In genomic region chr2:144333144-144333555, GRCh38 we compare ENCODE assay signal across 8 cellular contexts.
A peak's percentile ranks its signal among the peaks of the same experiment; 100 is the strongest.
DNase-seq lines count a peak whose midpoint lies in the region; ATAC-seq and TF ChIP-seq lines count a peak whose summit lies in the region.

No MANE protein-coding gene starts in this region.

- H3K36me3 ChIP-seq in left ventricle myocardium inferior (no peaks in the 10 kb centered on the region), upper lobe of right lung (no peaks in the 10 kb centered on the region)

- POLR2A ChIA-PET in MCF 10A (lab: Yijun Ruan, JAX) = interaction anchor here (0.7 to 3.0 kb wide), 7 partner anchors 13 to 357 kb away, joined by 3 to 12 read pairs (median 3); no protein-coding TSS in a partner anchor

- BruUV-seq in MCF 10A (replicated peaks; lab: Mats Ljungman, UMichigan) = no TSS peak

- H3K9me3 ChIP-seq in left ventricle myocardium inferior (replicated peaks) = no peaks in the 10 kb centered on the region
- no peaks in the 10 kb centered on the region for H3K9me3 ChIP-seq in upper lobe of right lung

- H3K4me3 ChIP-seq in left ventricle myocardium inferior (peak overlapping the region; percentile 85), upper lobe of right lung (peak overlapping the region; percentile 60)

- H3K4me1 ChIP-seq in left ventricle myocardium inferior (peaks cover 39% of the 10 kb centered on the region), upper lobe of right lung (peaks cover 14% of the 10 kb centered on the region)

- intact Hi-C loops in left ventricle myocardium inferior (cut with micrococcal nuclease) (no loop called here), cardiac septum (cut with DNase I) (loop anchor here (2.0 to 5.0 kb wide), 3 partner anchors 59 to 664 kb away; no protein-coding TSS in a partner anchor), MCF 10A (cut with micrococcal nuclease) (loop anchor here (2.0 to 10.0 kb wide), 3 partner anchors 79 to 562 kb away; no protein-coding TSS in a partner anchor), upper lobe of right lung (cut with DNase I) (no loop called here)

- H3K27me3 Mint-ChIP-seq in MCF 10A (ENCODE audit: insufficient read depth, unreplicated experiment) = no peaks in the 10 kb centered on the region

- H3K27ac Mint-ChIP-seq in MCF 10A (ENCODE audit: low read depth, unreplicated experiment) = peak overlapping the region; percentile 74

- no peaks in the 10 kb centered on the region for H3K27me3 ChIP-seq in left ventricle myocardium inferior (ENCODE audit: low read depth)
- H3K27me3 ChIP-seq in upper lobe of right lung = no peaks in the 10 kb centered on the region

- no peak for ATAC-seq in upper lobe of right lung

- H3K27ac ChIP-seq in left ventricle myocardium inferior (replicated peaks) = peak overlapping the region; percentile 93
- peak overlapping the region; percentile 82 for H3K27ac ChIP-seq in upper lobe of right lung

- no peak for TF ChIP-seq CTCF in left ventricle myocardium inferior (IDR thresholded peaks at IDR 0.05; ENCODE audit: borderline replicate concordance)
- no peak for TF ChIP-seq CTCF in MCF 10A (IDR thresholded peaks at IDR 0.05; ENCODE audit: unreplicated experiment)
- TF ChIP-seq CTCF in upper lobe of right lung (IDR thresholded peaks at IDR 0.05) = no peak

- peaks cover 5% of the 10 kb centered on the region for H3K4me1 Mint-ChIP-seq in MCF 10A (ENCODE audit: insufficient read depth, unreplicated experiment)

- CTCF ChIA-PET in MCF 10A (lab: Yijun Ruan, JAX) = interaction anchor here (0.5 to 0.7 kb wide), 2 partner anchors 725 to 1177 kb away, joined by 3 read pairs; no protein-coding TSS in a partner anchor

- peak overlapping the region; percentile 76 for H3K4me3 Mint-ChIP-seq in MCF 10A (ENCODE audit: unreplicated experiment)

- no peaks in the 10 kb centered on the region for H3K36me3 Mint-ChIP-seq in MCF 10A (ENCODE audit: insufficient read depth, unreplicated experiment)

- H3K9me3 Mint-ChIP-seq in MCF 10A (ENCODE audit: unreplicated experiment) = no peaks in the 10 kb centered on the region

- DNase-seq in left ventricle myocardium inferior (no peak), cardiac septum (ENCODE audit: low spot score) (no peak), MCF 10A (ENCODE audit: unreplicated experiment) (no peak), midbrain (lab: John Stamatoyannopoulos, UW) (peak; percentile 46), upper lobe of right lung (no peak), AML-193 (lab: John Stamatoyannopoulos, UW) (no peak), T1000 (lab: John Stamatoyannopoulos, UW) (no peak), NOMO-1 (lab: John Stamatoyannopoulos, UW; ENCODE audit: unreplicated experiment in 2 of 2) (no peak)

Comparison
In these comparisons a context has a peak if more than half of its experiments do, and no peak if none do; other contexts are left out.
1. intact Hi-C loops: an anchor here in cardiac septum (2.0 to 5.0 kb wide) and MCF 10A (2.0 to 10.0 kb wide); none called in left ventricle myocardium inferior and upper lobe of right lung.